ENCODE assay signal across 1 cellular context in the genomic region with DNA sequence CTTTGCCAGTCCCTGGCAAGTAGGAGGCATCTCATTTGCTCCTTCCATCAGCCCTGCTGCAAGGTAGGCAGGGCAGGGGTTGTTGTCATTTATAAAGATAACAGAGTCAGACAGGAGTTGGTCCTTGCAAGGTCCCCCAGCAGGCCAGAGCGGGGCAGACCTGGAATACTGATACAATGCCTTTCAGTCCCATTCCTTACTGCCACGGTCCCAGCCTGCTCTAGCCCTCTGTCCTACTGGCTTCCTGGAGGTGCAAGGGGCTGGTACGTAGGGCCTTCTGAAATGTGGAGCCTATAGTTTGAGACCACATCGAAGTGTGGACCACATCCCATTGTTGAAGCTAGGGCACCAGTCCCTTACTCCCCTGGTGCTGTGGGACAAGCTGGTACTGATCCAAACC.
TF ChIP-seq lines count a peak whose summit lies in the region.

No MANE protein-coding gene starts in this region.

TF ChIP-seq in IMR-90, 13 proteins besides CTCF, POLR2A, EP300 and RAD21:
- no peak for TF ChIP-seq MAZ (IDR thresholded peaks at IDR 0.05; ENCODE audit: borderline replicate concordance, low read depth, low read length)
